ENCODE assay signal across 23 cellular contexts in genomic region chr2:207101984-207102383, GRCh38.
"Had no signal": no experiment of that assay in that cellular context is flagged by ENCODE, and none has a peak within 500 bp of the region (broad histone marks: within the 10 kb centered on the region; RNA-seq: fewer than 3 reads in every experiment).

No MANE protein-coding gene starts in this region.

- DNase-seq: activated CD4-positive, alpha-beta memory T cell treated with anti-CD3 and anti-CD28 coated beads for 36 hours; activated CD4-positive, alpha-beta T cell treated with anti-CD3 and anti-CD28 coated beads for 36 hours; activated CD4-positive, alpha-beta T cell treated with anti-CD3 and anti-CD28 coated beads, Interleukin-2, amount 10 ng/mL, durations not matched to agents 24 days and 14 days; activated CD4-positive, CD25-positive, alpha-beta regulatory T cell; activated CD4-positive, CD25-positive, alpha-beta regulatory T cell treated with anti-CD3 and anti-CD28 coated beads, Interleukin-2, amount 50 U/mL, for 72 hours; activated CD8-positive, alpha-beta memory T cell treated with anti-CD3 and anti-CD28 coated beads, Interleukin-2, amount 10 ng/mL, durations not matched to agents 7 days and 5 days; activated CD8-positive, alpha-beta memory T cell treated with anti-CD3 and anti-CD28 coated beads, Interleukin-2, amount 50 U/mL, for 4 hours; activated CD8-positive, alpha-beta T cell treated with anti-CD3 and anti-CD28 coated beads, Interleukin-2, amount 10 ng/mL, durations not matched to agents 7 days and 5 days; activated effector memory CD4-positive, alpha-beta T cell treated with Interleukin-2 at 50 U/mL for 16 hours; activated gamma-delta T cell treated with Interleukin-2 at 50 U/mL for 16 hours; activated naive CD4-positive, alpha-beta T cell treated with anti-CD3 and anti-CD28 coated beads, Interleukin-2, amount 50 U/mL, for 16 hours; activated naive CD4-positive, alpha-beta T cell treated with Interleukin-2 at 50 U/mL for 16 hours; activated T-cell treated with anti-CD3 and anti-CD28 coated beads, Interleukin-2, amount 50 U/mL, for 1 hour; amniotic stem cell; anterior cingulate cortex; cortex of kidney; effector CD8-positive, alpha-beta T cell; foreskin fibroblast; heart left ventricle; T-helper 2 cell had no signal

- H3K27me3 Mint-ChIP-seq: activated CD4-positive, alpha-beta memory T cell treated with anti-CD3 and anti-CD28 coated beads for 36 hours; activated CD4-positive, alpha-beta T cell treated with anti-CD3 and anti-CD28 coated beads for 36 hours; activated CD4-positive, alpha-beta T cell treated with anti-CD3 and anti-CD28 coated beads, Interleukin-2, amount 10 ng/mL, durations not matched to agents 24 days and 14 days; activated CD8-positive, alpha-beta memory T cell treated with anti-CD3 and anti-CD28 coated beads, Interleukin-2, amount 10 ng/mL, durations not matched to agents 7 days and 5 days; activated naive CD8-positive, alpha-beta T cell; activated T-helper 17 cell treated with anti-CD3 and anti-CD28 coated beads, Interleukin-2, amount 50 U/mL, for 72 hours had no signal

- H3K9me3 Mint-ChIP-seq: activated CD4-positive, alpha-beta memory T cell treated with anti-CD3 and anti-CD28 coated beads for 36 hours; activated CD4-positive, alpha-beta T cell treated with anti-CD3 and anti-CD28 coated beads, Interleukin-2, amount 10 ng/mL, durations not matched to agents 24 days and 14 days; activated T-helper 17 cell treated with anti-CD3 and anti-CD28 coated beads, Interleukin-2, amount 50 U/mL, for 72 hours had no signal

- H3K4me3 Mint-ChIP-seq: activated CD4-positive, alpha-beta memory T cell treated with anti-CD3 and anti-CD28 coated beads for 36 hours; activated CD4-positive, alpha-beta T cell treated with anti-CD3 and anti-CD28 coated beads for 36 hours; activated CD4-positive, alpha-beta T cell treated with anti-CD3 and anti-CD28 coated beads, Interleukin-2, amount 10 ng/mL, durations not matched to agents 24 days and 14 days; activated CD8-positive, alpha-beta memory T cell treated with anti-CD3 and anti-CD28 coated beads, Interleukin-2, amount 10 ng/mL, durations not matched to agents 7 days and 5 days; activated CD8-positive, alpha-beta T cell treated with anti-CD3 and anti-CD28 coated beads, Interleukin-2, amount 10 ng/mL, durations not matched to agents 7 days and 5 days; activated naive CD8-positive, alpha-beta T cell; activated T-helper 17 cell treated with anti-CD3 and anti-CD28 coated beads, Interleukin-2, amount 50 U/mL, for 72 hours had no signal

- H3K27ac Mint-ChIP-seq: activated CD4-positive, alpha-beta memory T cell treated with anti-CD3 and anti-CD28 coated beads for 36 hours; activated CD4-positive, alpha-beta T cell treated with anti-CD3 and anti-CD28 coated beads for 36 hours; activated CD4-positive, alpha-beta T cell treated with anti-CD3 and anti-CD28 coated beads, Interleukin-2, amount 10 ng/mL, durations not matched to agents 24 days and 14 days; activated CD8-positive, alpha-beta memory T cell treated with anti-CD3 and anti-CD28 coated beads, Interleukin-2, amount 10 ng/mL, durations not matched to agents 7 days and 5 days; activated CD8-positive, alpha-beta T cell treated with anti-CD3 and anti-CD28 coated beads, Interleukin-2, amount 10 ng/mL, durations not matched to agents 7 days and 5 days; activated naive CD8-positive, alpha-beta T cell; activated T-helper 17 cell treated with anti-CD3 and anti-CD28 coated beads, Interleukin-2, amount 50 U/mL, for 72 hours had no signal

- H3K4me1 Mint-ChIP-seq: activated CD8-positive, alpha-beta memory T cell treated with anti-CD3 and anti-CD28 coated beads, Interleukin-2, amount 10 ng/mL, durations not matched to agents 7 days and 5 days had no signal

- ATAC-seq: activated CD4-positive, alpha-beta T cell treated with anti-CD3 and anti-CD28 coated beads for 36 hours; activated CD8-positive, alpha-beta memory T cell treated with anti-CD3 and anti-CD28 coated beads, Interleukin-2, amount 10 ng/mL, durations not matched to agents 7 days and 5 days; activated CD8-positive, alpha-beta T cell treated with anti-CD3 and anti-CD28 coated beads, Interleukin-2, amount 10 ng/mL, durations not matched to agents 7 days and 5 days; activated T-helper 17 cell treated with anti-CD3 and anti-CD28 coated beads, Interleukin-2, amount 50 U/mL, for 72 hours; esophagus mucosa; heart left ventricle had no signal
